In genomic region chr1:175070818-175071217, GRCh38 we compare ENCODE assay signal across 31 cellular contexts. TPM values are rescaled to one million over a fixed set of nuclear protein-coding genes. Genes with fewer than 3 reads are reported as not detected.
"Had no signal": no experiment of that assay in that cellular context is flagged by ENCODE, and none has a peak within 500 bp of the region (broad histone marks: within the 10 kb centered on the region; RNA-seq: fewer than 3 reads in every experiment).

No MANE protein-coding gene starts in this region.

- H3K4me3 Mint-ChIP-seq: activated CD4-positive, alpha-beta T cell treated with anti-CD3 and anti-CD28 coated beads, Interleukin-2, amount 10 ng/mL, durations not matched to agents 24 days and 14 days; activated CD8-positive, alpha-beta T cell treated with anti-CD3 and anti-CD28 coated beads for 36 hours; activated naive CD8-positive, alpha-beta T cell treated with anti-CD3 and anti-CD28 coated beads for 36 hours; activated T-cell treated with anti-CD3 and anti-CD28 coated beads, Interleukin-2, amount 50 U/mL, for 72 hours; activated T-helper 17 cell treated with anti-CD3 and anti-CD28 coated beads, Interleukin-2, amount 50 U/mL, for 72 hours had no signal

- H3K27me3 ChIP-seq: cardiac muscle cell, SJCRH30 had no signal

- DNase-seq: activated CD4-positive, alpha-beta T cell treated with anti-CD3 and anti-CD28 coated beads, Interleukin-2, amount 10 ng/mL, durations not matched to agents 24 days and 14 days; activated CD4-positive, alpha-beta T cell treated with anti-CD3 and anti-CD28 coated beads, Interleukin-2, amount 50 U/mL, for 4 hours; activated CD8-positive, alpha-beta T cell treated with anti-CD3 and anti-CD28 coated beads for 36 hours; activated effector memory CD4-positive, alpha-beta T cell treated with anti-CD3 and anti-CD28 coated beads, Interleukin-2, amount 50 U/mL, for 16 hours; activated naive CD4-positive, alpha-beta T cell; activated naive CD4-positive, alpha-beta T cell treated with anti-CD3 and anti-CD28 coated beads, Interleukin-2, amount 50 U/mL, for 16 hours; activated naive CD8-positive, alpha-beta T cell treated with anti-CD3 and anti-CD28 coated beads for 36 hours; activated T-cell treated with anti-CD3 and anti-CD28 coated beads, Interleukin-2, amount 50 U/mL, for 1 hour; activated T-cell treated with anti-CD3 and anti-CD28 coated beads, Interleukin-2, amount 50 U/mL, for 72 hours; amniotic stem cell; aorta; Kasumi-1; MM.1S; NCI-H1048; NCI-H1105 treated with DMSO at 0.1 percent for 48 hours; NCI-H1436; NCI-H1694; NCI-H2029; NCI-H345; NCI-H524 treated with DMSO at 0.1 percent for 48 hours; SHP77; SJCRH30; T1000 had no signal

- H3K36me3 Mint-ChIP-seq: activated naive CD8-positive, alpha-beta T cell treated with anti-CD3 and anti-CD28 coated beads for 36 hours had no signal

- H3K9me3 ChIP-seq: SJCRH30 had no signal

- H3K4me1 Mint-ChIP-seq: activated T-helper 17 cell treated with anti-CD3 and anti-CD28 coated beads, Interleukin-2, amount 50 U/mL, for 72 hours had no signal

- H3K27ac ChIP-seq: cardiac muscle cell, SJCRH30, SK-N-MC had no signal

- H3K9me3 Mint-ChIP-seq: activated CD4-positive, alpha-beta T cell treated with anti-CD3 and anti-CD28 coated beads, Interleukin-2, amount 10 ng/mL, durations not matched to agents 24 days and 14 days; activated CD8-positive, alpha-beta T cell treated with anti-CD3 and anti-CD28 coated beads for 36 hours; activated naive CD8-positive, alpha-beta T cell treated with anti-CD3 and anti-CD28 coated beads for 36 hours; activated T-cell treated with anti-CD3 and anti-CD28 coated beads, Interleukin-2, amount 50 U/mL, for 72 hours; activated T-helper 17 cell treated with anti-CD3 and anti-CD28 coated beads, Interleukin-2, amount 50 U/mL, for 72 hours had no signal

- H3K27ac Mint-ChIP-seq: activated CD4-positive, alpha-beta T cell treated with anti-CD3 and anti-CD28 coated beads, Interleukin-2, amount 10 ng/mL, durations not matched to agents 24 days and 14 days; activated CD8-positive, alpha-beta T cell treated with anti-CD3 and anti-CD28 coated beads for 36 hours; activated naive CD8-positive, alpha-beta T cell treated with anti-CD3 and anti-CD28 coated beads for 36 hours; activated T-cell treated with anti-CD3 and anti-CD28 coated beads, Interleukin-2, amount 50 U/mL, for 72 hours; activated T-helper 17 cell treated with anti-CD3 and anti-CD28 coated beads, Interleukin-2, amount 50 U/mL, for 72 hours had no signal

- H3K4me3 ChIP-seq: cardiac muscle cell, SJCRH30, SK-N-MC had no signal

- H3K36me3 ChIP-seq: cardiac muscle cell, SJCRH30 had no signal

- FAIRE-seq: TTC549 had no signal

RNA-seq across cellular contexts. Expression of gene TNN, which starts 3.2 kb away (rescaled TPM):
- total RNA-seq: activated CD4-positive, alpha-beta T cell treated with anti-CD3 and anti-CD28 coated beads, Interleukin-2, amount 10 ng/mL, durations not matched to agents 24 days and 14 days; activated T-cell treated with anti-CD3 and anti-CD28 coated beads, Interleukin-2, amount 50 U/mL, for 72 hours; activated T-helper 17 cell treated with anti-CD3 and anti-CD28 coated beads, Interleukin-2, amount 50 U/mL, for 72 hours; cardiac muscle cell; NCI-H460; RPMI7951; SJCRH30; T-helper 1 cell treated with Interleukin-12 subunit alpha and Interleukin-12 subunit beta and Interleukin-4 antibody, amounts not matched to agents 30 ng/mL and 1 ng/mL, for 36 hours; T-helper 2 cell treated with Interferon-gamma antibody and Interleukin-4, amounts not matched to agents 100 ng/mL and 5 ng/mL, for 36 hours had no signal
- polyA plus RNA-seq: cardiac muscle cell had no signal
